ENCODE assay signal across 8 cellular contexts in genomic region chr3:129305592-129306091, GRCh38. TPM values are rescaled to one million over a fixed set of nuclear protein-coding genes. Genes with fewer than 3 reads are reported as not detected.
A peak's percentile ranks its signal among the peaks of the same experiment; 100 is the strongest.
DNase-seq lines count a peak whose midpoint lies in the region; ATAC-seq and TF ChIP-seq lines count a peak whose summit lies in the region.

No MANE protein-coding gene starts in this region.

- H3K9me3 Mint-ChIP-seq in activated naive CD8-positive, alpha-beta T cell treated with anti-CD3 and anti-CD28 coated beads, Interleukin-2, amount 50 U/mL, for 24 hours = no peaks in the 10 kb centered on the region

- peak; percentile 45 for DNase-seq in GM10266 (ENCODE audit: extremely low spot score)
- DNase-seq in HUDEP-2 (lab: John Stamatoyannopoulos, UW; ENCODE audit: unreplicated experiment in 76 of 76) = peak in 46 of 76 experiments; percentile 15 to 82 (median 62)
- DNase-seq in activated naive CD8-positive, alpha-beta T cell treated with anti-CD3 and anti-CD28 coated beads, Interleukin-2, amount 50 U/mL, for 24 hours = no peak
- DNase-seq in left cardiac atrium = peak; percentile 90
- DNase-seq in pons (ENCODE audit: low spot score) = peak; percentile 46
- DNase-seq in SK-N-DZ (ENCODE audit: low spot score) = no peak
- DNase-seq in Kasumi-1 (lab: John Stamatoyannopoulos, UW) = no peak

- peaks cover 39% of the 10 kb centered on the region for H3K4me1 Mint-ChIP-seq in activated naive CD8-positive, alpha-beta T cell treated with anti-CD3 and anti-CD28 coated beads, Interleukin-2, amount 50 U/mL, for 24 hours

- peak overlapping the region; percentile 69 for H3K27ac Mint-ChIP-seq in activated naive CD8-positive, alpha-beta T cell treated with anti-CD3 and anti-CD28 coated beads, Interleukin-2, amount 50 U/mL, for 24 hours

- intact Hi-C loops in left cardiac atrium (cut with DNase I) = no loop called here

- H3K4me3 Mint-ChIP-seq in activated naive CD8-positive, alpha-beta T cell treated with anti-CD3 and anti-CD28 coated beads, Interleukin-2, amount 50 U/mL, for 24 hours = no peak overlapping the region

- no peak for ATAC-seq in activated naive CD8-positive, alpha-beta T cell treated with anti-CD3 and anti-CD28 coated beads, Interleukin-2, amount 50 U/mL, for 24 hours
- ATAC-seq in left cardiac atrium = peak; percentile 93 to 94
- ATAC-seq in HG03565 (IDR thresholded peaks at IDR 0.05; ENCODE audit: unreplicated experiment) = no peak

- TF ChIP-seq CTCF in GM10266 (IDR thresholded peaks at IDR 0.05; ENCODE audit: control insufficient read depth, insufficient read depth, low read depth, missing control alignments) = no peak

- no peaks in the 10 kb centered on the region for H3K27me3 Mint-ChIP-seq in activated naive CD8-positive, alpha-beta T cell treated with anti-CD3 and anti-CD28 coated beads, Interleukin-2, amount 50 U/mL, for 24 hours

- H3K36me3 Mint-ChIP-seq in activated naive CD8-positive, alpha-beta T cell treated with anti-CD3 and anti-CD28 coated beads, Interleukin-2, amount 50 U/mL, for 24 hours (ENCODE audit: low read depth) = peaks cover 40% of the 10 kb centered on the region

RNA-seq across cellular contexts. Expression of gene HMCES, which starts 27.0 kb away (rescaled TPM):
- total RNA-seq in left cardiac atrium = 10 to 100 TPM; 44.6 to 46.7 TPM
- polyA plus RNA-seq in SK-N-DZ (2014; cell fraction: cytosol; rRNA removed) = 17.6 and 26.8 TPM in 2 replicates
- 15.1 and 20.6 TPM in 2 replicates for polyA plus RNA-seq in SK-N-DZ (2014; cell fraction: nucleus; rRNA removed)

RNA-seq across cellular contexts. Expression of gene COPG1, which starts 56.2 kb away (rescaled TPM):
- total RNA-seq in left cardiac atrium = 100 to 1,000 TPM; 109 to 149 TPM
- polyA plus RNA-seq in SK-N-DZ (2014; cell fraction: cytosol; rRNA removed) = 82.5 and 83.5 TPM in 2 replicates
- 72.4 and 88.3 TPM in 2 replicates for polyA plus RNA-seq in SK-N-DZ (2014; cell fraction: nucleus; rRNA removed)

Comparison
In these comparisons a context has a peak if more than half of its experiments do, and no peak if none do; other contexts are left out.
1. DNase-seq: peak in GM10266 (single experiment), HUDEP-2 (46 of 76), left cardiac atrium (single experiment) and pons (single experiment); none in activated naive CD8-positive, alpha-beta T cell treated with anti-CD3 and anti-CD28 coated beads, Interleukin-2, amount 50 U/mL, for 24 hours (single experiment), SK-N-DZ (single experiment) and Kasumi-1 (0 of 2).
2. ATAC-seq: peak in left cardiac atrium (2 of 2); none in activated naive CD8-positive, alpha-beta T cell treated with anti-CD3 and anti-CD28 coated beads, Interleukin-2, amount 50 U/mL, for 24 hours (single experiment) and HG03565 (single experiment).